Comparison of ENCODE assay signal across 15 cellular contexts in the genomic region with DNA sequence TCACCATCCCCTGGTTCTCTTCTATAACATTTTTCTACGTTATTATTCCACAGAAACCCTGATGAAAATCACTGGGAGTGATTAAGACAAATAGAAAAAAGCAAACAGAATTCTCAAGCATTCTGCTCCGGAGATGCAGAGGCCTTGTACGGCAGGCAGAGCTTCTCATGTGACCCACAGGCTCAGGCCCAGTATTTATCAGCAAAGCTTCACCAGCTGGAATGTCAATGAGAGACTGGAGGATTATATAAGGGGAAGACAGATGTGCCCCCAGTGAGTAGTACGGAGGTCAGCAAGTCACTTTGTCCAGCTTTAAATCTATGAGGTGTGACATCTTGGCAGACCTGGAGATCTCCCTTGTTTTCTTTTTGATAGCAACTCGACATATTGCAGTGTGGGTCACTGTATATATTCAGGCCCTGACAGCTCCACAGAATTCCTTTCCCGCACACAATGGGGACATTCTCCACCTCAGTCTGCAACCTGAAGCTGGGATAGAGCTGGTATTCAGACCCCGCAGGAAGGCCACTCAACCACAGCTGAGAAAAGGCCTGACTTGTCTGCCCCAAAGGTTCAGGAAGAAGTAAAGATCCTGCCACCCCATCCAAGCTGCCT.
"Had no signal": no experiment of that assay in that cellular context is flagged by ENCODE, and none has a peak within 500 bp of the region (broad histone marks: within the 10 kb centered on the region; RNA-seq: fewer than 3 reads in every experiment).

No MANE protein-coding gene starts in this region.

- H3K27ac ChIP-seq: body of pancreas, foreskin keratinocyte, prostate gland had no signal

- H3K9me3 ChIP-seq: body of pancreas, prostate gland had no signal

- H3K4me1 ChIP-seq: body of pancreas, foreskin keratinocyte, prostate gland had no signal

- H3K27me3 ChIP-seq: body of pancreas, foreskin keratinocyte had no signal

- H3K36me3 ChIP-seq: prostate gland had no signal

- ATAC-seq: body of pancreas; foreskin keratinocyte; naive thymus-derived CD4-positive, alpha-beta T cell had no signal

- H3K4me3 ChIP-seq: body of pancreas, prostate gland had no signal

- DNase-seq: activated B cell treated with CpG ODN at 0.5 μM for 24 hours; activated CD4-positive, alpha-beta T cell treated with anti-CD3 and anti-CD28 coated beads, Interleukin-2, amount 10 ng/mL, durations not matched to agents 24 days and 14 days; activated naive CD4-positive, alpha-beta T cell treated with anti-CD3 and anti-CD28 coated beads, Interleukin-2, amount 50 U/mL, for 16 hours; activated T-cell treated with anti-CD3 and anti-CD28 coated beads for 4 hours; amniotic stem cell; body of pancreas; cerebellar nuclear complex; dermis blood vessel endothelial cell; erythroblast; foreskin keratinocyte; naive thymus-derived CD4-positive, alpha-beta T cell; nucleus accumbens; stimulated activated CD4-positive, alpha-beta T cell treated with anti-CD3 and anti-CD28 coated beads, Interleukin-2, amount 100 ng/mL, for 48 hours; stimulated activated naive CD4-positive, alpha-beta T cell treated with Interleukin-2 at 50 U/mL for 16 hours had no signal
